In genomic region chr1:157820299-157820698, GRCh38 we compare ENCODE assay signal across 18 cellular contexts. TPM values are rescaled to one million over a fixed set of nuclear protein-coding genes. Genes with fewer than 3 reads are reported as not detected.
A peak's percentile ranks its signal among the peaks of the same experiment; 100 is the strongest.
DNase-seq lines count a peak whose midpoint lies in the region; ATAC-seq and TF ChIP-seq lines count a peak whose summit lies in the region.
"Had no signal": no experiment of that assay in that cellular context is flagged by ENCODE, and none has a peak within 500 bp of the region (broad histone marks: within the 10 kb centered on the region; RNA-seq: fewer than 3 reads in every experiment).

No MANE protein-coding gene starts in this region.

- DNase-seq in OCI-LY7 (ENCODE audit: low spot score) = no peak
- DNase-seq in naive B cell = no peak
- DNase-seq in NCI-H1105 (lab: John Stamatoyannopoulos, UW) = no peak
- DNase-seq in substantia nigra (lab: John Stamatoyannopoulos, UW) = no peak
- DNase-seq in HCEC 1CT = no peak
- no peak for DNase-seq in SW480 (ENCODE audit: low spot score)
- DNase-seq: ACHN; CD8-positive, alpha-beta T cell; COR-L47; DMS 273 treated with DMSO at 0.1 percent for 48 hours; DMS53; DND-41; GM23248 had no signal

- H3K27ac ChIP-seq in DOHH2 (ENCODE audit: low read depth, low read length) (peak overlapping the region; percentile 80), OCI-LY7 (ENCODE audit: low read depth, low read length, poor library complexity, severe bottlenecking) (peak overlapping the region; percentile 85), substantia nigra (ENCODE audit: low read depth, low read length, poor library complexity, severe bottlenecking) (no peak overlapping the region)
- H3K27ac ChIP-seq: GM23248 had no signal

- no peaks in the 10 kb centered on the region for H3K27me3 ChIP-seq in DOHH2 (ENCODE audit: control insufficient read depth, low read length)

- H3K79me2 ChIP-seq in DOHH2 (ENCODE audit: control insufficient read depth, low read length) = peaks cover 27% of the 10 kb centered on the region
- H3K79me2 ChIP-seq in OCI-LY7 (ENCODE audit: insufficient read depth, low read depth, low read length) = peaks cover 36% of the 10 kb centered on the region

- H3K4me1 ChIP-seq in DOHH2 (ENCODE audit: control insufficient read depth, low read length) (peaks cover 91% of the 10 kb centered on the region), OCI-LY7 (ENCODE audit: insufficient read depth, low read length, poor library complexity, severe bottlenecking) (peaks cover 68% of the 10 kb centered on the region)
- H3K4me1 ChIP-seq: HAP-1 had no signal

- no peaks in the 10 kb centered on the region for H4K20me1 ChIP-seq in DOHH2 (ENCODE audit: control insufficient read depth, insufficient read depth, low read depth, low read length)
- no peaks in the 10 kb centered on the region for H4K20me1 ChIP-seq in OCI-LY7 (ENCODE audit: insufficient read depth, low read length)

- no peaks in the 10 kb centered on the region for H3K9me3 Mint-ChIP-seq in naive B cell
- H3K9me3 Mint-ChIP-seq: CD8-positive, alpha-beta T cell had no signal

- 0 out of 2 replicates have a peak, but pooled peaks cover 7% of the 10 kb centered on the region for H3K36me3 ChIP-seq in DOHH2 (ENCODE audit: control insufficient read depth, low read length)
- H3K36me3 ChIP-seq in OCI-LY7 (ENCODE audit: insufficient read depth, low read length) = peaks cover 11% of the 10 kb centered on the region
- H3K36me3 ChIP-seq: HAP-1 had no signal

- intact Hi-C loops in OCI-LY7 (cut with micrococcal nuclease; ENCODE audit: unreplicated experiment) = no loop called here

- no TSS peak for BruUV-seq in OCI-LY7 (replicated peaks; lab: Mats Ljungman, UMichigan)

- H3K4me2 ChIP-seq in DOHH2 (ENCODE audit: low read length) (peak overlapping the region; percentile 78), OCI-LY7 (ENCODE audit: low read length) (peak overlapping the region; percentile 83)

- TF ChIP-seq CTCF in DOHH2 (IDR thresholded peaks at IDR 0.05; ENCODE audit: low read depth, low read length, poor library complexity, severe bottlenecking) (no peak), OCI-LY7 (conservative IDR thresholded peaks at IDR 0.05; ENCODE audit: low read length) (no peak)

- peak overlapping the region in 2 of 6 donors; percentile 43 to 92 for H3K27ac Mint-ChIP-seq in naive B cell
- H3K27ac Mint-ChIP-seq: CD8-positive, alpha-beta T cell had no signal

- POLR2A ChIA-PET in OCI-LY7 (lab: Charles Lee) = interaction anchor here (1.1 to 6.6 kb wide), 7 partner anchors 9 to 309 kb away, joined by 3 to 71 read pairs (median 6); partner anchors contain the start of genes CD5L and FCRL2

- H3K9me3 ChIP-seq in DOHH2 (ENCODE audit: control insufficient read depth, insufficient read depth, low read length) (no peaks in the 10 kb centered on the region; the same call in 1 of the 2 replicates), OCI-LY7 (ENCODE audit: low read length) (peaks cover 11% of the 10 kb centered on the region; the same call in 1 of the 2 replicates)
- H3K9me3 ChIP-seq: HAP-1 had no signal

- peak overlapping the region; percentile 66 for H2AFZ ChIP-seq in OCI-LY7 (ENCODE audit: low read length)
- H2AFZ ChIP-seq: GM23248 had no signal

- H3K36me3 Mint-ChIP-seq in naive B cell = peaks cover 11 to 13% of the 10 kb centered on the region in 2 donors
- H3K36me3 Mint-ChIP-seq: CD8-positive, alpha-beta T cell had no signal

- H3K9me2 ChIP-seq in DOHH2 (replicated peaks; ENCODE audit: control insufficient read depth, low read length) = no peaks in the 10 kb centered on the region
- no peaks in the 10 kb centered on the region for H3K9me2 ChIP-seq in OCI-LY7 (ENCODE audit: insufficient read depth, low read length)

- H3K4me3 Mint-ChIP-seq in naive B cell = no peak overlapping the region
- H3K4me3 Mint-ChIP-seq: CD8-positive, alpha-beta T cell had no signal

- peak overlapping the region; percentile 76 for H3K4me3 ChIP-seq in DOHH2 (ENCODE audit: low read length)
- peak overlapping the region; percentile 69 for H3K4me3 ChIP-seq in OCI-LY7 (ENCODE audit: low read depth, low read length, poor library complexity, severe bottlenecking)
- H3K4me3 ChIP-seq: GM23248, HAP-1 had no signal

- H3F3A ChIP-seq in DOHH2 (ENCODE audit: control insufficient read depth, insufficient read depth) = peaks cover 46% of the 10 kb centered on the region

- ATAC-seq in naive B cell (ENCODE audit: low read depth in 2 of 2) = peak; percentile 5
- ATAC-seq: CD8-positive, alpha-beta T cell had no signal

- no peaks in the 10 kb centered on the region for H3K27me3 Mint-ChIP-seq in naive B cell

- peaks cover 37 to 61% (median 40%) of the 10 kb centered on the region in 3 donors for H3K4me1 Mint-ChIP-seq in naive B cell

- CTCF ChIA-PET in OCI-LY7 (lab: Charles Lee; ENCODE audit: unreplicated experiment) = interaction anchor here (0.8 to 1.4 kb wide), 2 partner anchors 9 to 13 kb away, joined by 3 read pairs; no protein-coding TSS in a partner anchor

RNA-seq across cellular contexts. Expression of gene FCRL1, which starts 0.4 kb away (rescaled TPM):
- total RNA-seq in OCI-LY7 (2014; rRNA removed; shearing (Covaris generic)) = 42.5 and 62.8 TPM in 2 replicates
- total RNA-seq in OCI-LY7 (2022) = 72.6 and 98.3 TPM in 2 replicates
- 100 to 1,000 TPM; 294 to 743 (median 458) TPM for polyA plus RNA-seq in naive B cell (ENCODE audit: low read depth in 6 of 6)
- total RNA-seq: GM23248, H4, HT1080 had no signal
- polyA plus RNA-seq: BJ, GM23248 had no signal

RNA-seq across cellular contexts. Expression of gene CD5L, which starts 21.3 kb away (rescaled TPM):
- total RNA-seq in OCI-LY7 (2014; rRNA removed; shearing (Covaris generic)) = not detected in 2 replicates
- total RNA-seq in OCI-LY7 (2022) = not detected in 2 replicates
- not detected for polyA plus RNA-seq in naive B cell (ENCODE audit: low read depth in 6 of 6)
- total RNA-seq: CD8-positive, alpha-beta T cell; GM23248; H4; HT1080 had no signal
- polyA plus RNA-seq: BJ, GM23248 had no signal

RNA-seq across cellular contexts. Expression of gene FCRL2, which starts 43.4 kb away (rescaled TPM):
- total RNA-seq in OCI-LY7 (2014; rRNA removed; shearing (Covaris generic)) = 9.5 and 11.5 TPM in 2 replicates
- total RNA-seq in OCI-LY7 (2022) = 6.6 and 8.1 TPM in 2 replicates
- 10 to 100 TPM; 26.1 to 98.4 (median 41.4) TPM for polyA plus RNA-seq in naive B cell (ENCODE audit: low read depth in 6 of 6)
- total RNA-seq: GM23248, H4, HT1080 had no signal
- polyA plus RNA-seq: BJ, GM23248 had no signal
